In genomic region chr2:37681587-37681986, GRCh38 we compare ENCODE assay signal across 2 cellular contexts.
A peak's percentile ranks its signal among the peaks of the same experiment; 100 is the strongest.
TF ChIP-seq lines count a peak whose summit lies in the region.

No MANE protein-coding gene starts in this region.

TF ChIP-seq in HepG2, 621 proteins besides CTCF, POLR2A, EP300 and RAD21:
- TF ChIP-seq CEBPB (IDR thresholded peaks at IDR 0.05; ENCODE audit: borderline replicate concordance, low read depth, low read length) (0 out of 2 replicates have a peak, but pooled peaks have one; percentile 16), MIXL1 (CRISPR knock-in tag; IDR thresholded peaks at IDR 0.05) (no peak)

TF ChIP-seq in K562, 482 proteins besides CTCF, POLR2A, EP300 and RAD21:
- no peak for TF ChIP-seq ZNF212 (CRISPR knock-in tag; IDR thresholded peaks at IDR 0.05)
- TF ChIP-seq SMAD4 (CRISPR knock-in tag; conservative IDR thresholded peaks at IDR 0.05), result peak; percentile 69
- TF ChIP-seq ATF4 (CRISPR knock-in tag; IDR thresholded peaks at IDR 0.05), result peak; percentile 44; the same call in 1 of the 2 replicates
- TF ChIP-seq PBX2 (CRISPR knock-in tag; IDR thresholded peaks at IDR 0.05; ENCODE audit: low read depth), result no peak
- TF ChIP-seq PBX2 (tag; conservative IDR thresholded peaks at IDR 0.05; ENCODE audit: low read depth), result no peak
- TF ChIP-seq CXXC5 (CRISPR knock-in tag; IDR thresholded peaks at IDR 0.05), result 0 out of 2 replicates have a peak, but pooled peaks have one; percentile 24
- TF ChIP-seq DMBX1 (CRISPR knock-in tag; IDR thresholded peaks at IDR 0.05; ENCODE audit: borderline replicate concordance), result peak; percentile 77; the same call in 1 of the 2 replicates
- TF ChIP-seq ZNF280A (IDR thresholded peaks at IDR 0.05; ENCODE audit: low read depth, partially characterized antibody), result no peak
- no peak for TF ChIP-seq ZNF740 (CRISPR knock-in tag; IDR thresholded peaks at IDR 0.05)
- TF ChIP-seq ZNF740 (tag; IDR thresholded peaks at IDR 0.05), result peak in 1 of 2 experiments; percentile 65; a peak in 1 of 4 replicates
- peak; percentile 58 for TF ChIP-seq ATF3 (IDR thresholded peaks at IDR 0.05)
- TF ChIP-seq ATF3 (CRISPR knock-in tag; conservative IDR thresholded peaks at IDR 0.05), result no peak
- peak; percentile 52; the same call in 1 of the 2 replicates for TF ChIP-seq ZSCAN32 (CRISPR knock-in tag; IDR thresholded peaks at IDR 0.05)
- peak; percentile 47; the same call in 1 of the 2 replicates for TF ChIP-seq CEBPG (CRISPR knock-in tag; IDR thresholded peaks at IDR 0.05)
- TF ChIP-seq CEBPG (tag; conservative IDR thresholded peaks at IDR 0.05 in 1 of 2, IDR thresholded peaks at IDR 0.05 in 1 of 2), result peak; percentile 65 to 78
- no peak for TF ChIP-seq NR2C1 (IDR thresholded peaks at IDR 0.05)
- TF ChIP-seq NR2C1 (tag; IDR thresholded peaks at IDR 0.05), result peak; percentile 32; the same call in 1 of the 2 replicates
- peak; percentile 54; the same call in 1 of the 2 replicates for TF ChIP-seq ZNF175 (CRISPR knock-in tag; IDR thresholded peaks at IDR 0.05; ENCODE audit: low read depth)
